1 cellular context compared by ENCODE assay signal in the genomic region with DNA sequence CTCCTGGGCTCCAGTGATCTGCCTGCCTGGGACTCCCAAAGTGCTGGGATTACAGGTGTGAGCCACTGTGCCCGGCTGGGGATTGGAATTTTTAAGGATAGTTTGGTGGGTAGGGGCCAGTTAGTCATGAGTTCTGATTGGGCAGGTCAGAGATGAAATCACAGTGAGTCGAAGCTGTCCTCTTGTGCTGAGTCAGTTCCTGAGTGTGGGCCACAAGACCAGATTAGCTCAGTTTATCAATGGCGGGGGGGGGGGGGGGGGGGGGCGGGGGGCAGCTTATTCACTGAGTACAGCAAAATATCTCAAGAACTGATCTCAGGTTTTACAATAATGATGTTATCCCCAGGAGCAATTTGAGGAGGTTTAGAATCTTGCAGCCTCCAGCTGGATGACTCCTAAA.
TF ChIP-seq lines count a peak whose summit lies in the region.

No MANE protein-coding gene starts in this region.

TF ChIP-seq in HepG2, 621 proteins besides CTCF, POLR2A, EP300 and RAD21 (continued from another document):
- TF ChIP-seq, protein P1, sequence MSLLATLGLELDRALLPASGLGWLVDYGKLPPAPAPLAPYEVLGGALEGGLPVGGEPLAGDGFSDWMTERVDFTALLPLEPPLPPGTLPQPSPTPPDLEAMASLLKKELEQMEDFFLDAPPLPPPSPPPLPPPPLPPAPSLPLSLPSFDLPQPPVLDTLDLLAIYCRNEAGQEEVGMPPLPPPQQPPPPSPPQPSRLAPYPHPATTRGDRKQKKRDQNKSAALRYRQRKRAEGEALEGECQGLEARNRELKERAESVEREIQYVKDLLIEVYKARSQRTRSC (CRISPR knock-in tag; IDR thresholded peaks at IDR 0.05; ENCODE audit: low read depth), result no peak
- no peak for TF ChIP-seq ZNF678 (CRISPR knock-in tag; IDR thresholded peaks at IDR 0.05)
- TF ChIP-seq, protein P2, sequence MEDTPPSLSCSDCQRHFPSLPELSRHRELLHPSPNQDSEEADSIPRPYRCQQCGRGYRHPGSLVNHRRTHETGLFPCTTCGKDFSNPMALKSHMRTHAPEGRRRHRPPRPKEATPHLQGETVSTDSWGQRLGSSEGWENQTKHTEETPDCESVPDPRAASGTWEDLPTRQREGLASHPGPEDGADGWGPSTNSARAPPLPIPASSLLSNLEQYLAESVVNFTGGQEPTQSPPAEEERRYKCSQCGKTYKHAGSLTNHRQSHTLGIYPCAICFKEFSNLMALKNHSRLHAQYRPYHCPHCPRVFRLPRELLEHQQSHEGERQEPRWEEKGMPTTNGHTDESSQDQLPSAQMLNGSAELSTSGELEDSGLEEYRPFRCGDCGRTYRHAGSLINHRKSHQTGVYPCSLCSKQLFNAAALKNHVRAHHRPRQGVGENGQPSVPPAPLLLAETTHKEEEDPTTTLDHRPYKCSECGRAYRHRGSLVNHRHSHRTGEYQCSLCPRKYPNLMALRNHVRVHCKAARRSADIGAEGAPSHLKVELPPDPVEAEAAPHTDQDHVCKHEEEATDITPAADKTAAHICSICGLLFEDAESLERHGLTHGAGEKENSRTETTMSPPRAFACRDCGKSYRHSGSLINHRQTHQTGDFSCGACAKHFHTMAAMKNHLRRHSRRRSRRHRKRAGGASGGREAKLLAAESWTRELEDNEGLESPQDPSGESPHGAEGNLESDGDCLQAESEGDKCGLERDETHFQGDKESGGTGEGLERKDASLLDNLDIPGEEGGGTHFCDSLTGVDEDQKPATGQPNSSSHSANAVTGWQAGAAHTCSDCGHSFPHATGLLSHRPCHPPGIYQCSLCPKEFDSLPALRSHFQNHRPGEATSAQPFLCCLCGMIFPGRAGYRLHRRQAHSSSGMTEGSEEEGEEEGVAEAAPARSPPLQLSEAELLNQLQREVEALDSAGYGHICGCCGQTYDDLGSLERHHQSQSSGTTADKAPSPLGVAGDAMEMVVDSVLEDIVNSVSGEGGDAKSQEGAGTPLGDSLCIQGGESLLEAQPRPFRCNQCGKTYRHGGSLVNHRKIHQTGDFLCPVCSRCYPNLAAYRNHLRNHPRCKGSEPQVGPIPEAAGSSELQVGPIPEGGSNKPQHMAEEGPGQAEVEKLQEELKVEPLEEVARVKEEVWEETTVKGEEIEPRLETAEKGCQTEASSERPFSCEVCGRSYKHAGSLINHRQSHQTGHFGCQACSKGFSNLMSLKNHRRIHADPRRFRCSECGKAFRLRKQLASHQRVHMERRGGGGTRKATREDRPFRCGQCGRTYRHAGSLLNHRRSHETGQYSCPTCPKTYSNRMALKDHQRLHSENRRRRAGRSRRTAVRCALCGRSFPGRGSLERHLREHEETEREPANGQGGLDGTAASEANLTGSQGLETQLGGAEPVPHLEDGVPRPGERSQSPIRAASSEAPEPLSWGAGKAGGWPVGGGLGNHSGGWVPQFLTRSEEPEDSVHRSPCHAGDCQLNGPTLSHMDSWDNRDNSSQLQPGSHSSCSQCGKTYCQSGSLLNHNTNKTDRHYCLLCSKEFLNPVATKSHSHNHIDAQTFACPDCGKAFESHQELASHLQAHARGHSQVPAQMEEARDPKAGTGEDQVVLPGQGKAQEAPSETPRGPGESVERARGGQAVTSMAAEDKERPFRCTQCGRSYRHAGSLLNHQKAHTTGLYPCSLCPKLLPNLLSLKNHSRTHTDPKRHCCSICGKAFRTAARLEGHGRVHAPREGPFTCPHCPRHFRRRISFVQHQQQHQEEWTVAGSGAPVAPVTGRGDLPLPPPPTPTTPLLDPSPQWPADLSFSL (CRISPR knock-in tag; IDR thresholded peaks at IDR 0.05), result no peak
- TF ChIP-seq ZNF629 (CRISPR knock-in tag; conservative IDR thresholded peaks at IDR 0.05), result no peak
- TF ChIP-seq PITX1 (CRISPR knock-in tag; IDR thresholded peaks at IDR 0.05), result no peak
- no peak for TF ChIP-seq HDAC2 (CRISPR knock-in tag; IDR thresholded peaks at IDR 0.05)
- TF ChIP-seq, protein P3, sequence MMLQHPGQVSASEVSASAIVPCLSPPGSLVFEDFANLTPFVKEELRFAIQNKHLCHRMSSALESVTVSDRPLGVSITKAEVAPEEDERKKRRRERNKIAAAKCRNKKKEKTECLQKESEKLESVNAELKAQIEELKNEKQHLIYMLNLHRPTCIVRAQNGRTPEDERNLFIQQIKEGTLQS (CRISPR knock-in tag; IDR thresholded peaks at IDR 0.05), result no peak
- TF ChIP-seq, protein P4, sequence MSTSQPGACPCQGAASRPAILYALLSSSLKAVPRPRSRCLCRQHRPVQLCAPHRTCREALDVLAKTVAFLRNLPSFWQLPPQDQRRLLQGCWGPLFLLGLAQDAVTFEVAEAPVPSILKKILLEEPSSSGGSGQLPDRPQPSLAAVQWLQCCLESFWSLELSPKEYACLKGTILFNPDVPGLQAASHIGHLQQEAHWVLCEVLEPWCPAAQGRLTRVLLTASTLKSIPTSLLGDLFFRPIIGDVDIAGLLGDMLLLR (CRISPR knock-in tag; IDR thresholded peaks at IDR 0.05), result no peak
- TF ChIP-seq HOXA3 (CRISPR knock-in tag; IDR thresholded peaks at IDR 0.05), result no peak
- TF ChIP-seq MBNL3 (CRISPR knock-in tag; conservative IDR thresholded peaks at IDR 0.05), result no peak
- no peak for TF ChIP-seq ZNF775 (CRISPR knock-in tag; IDR thresholded peaks at IDR 0.05; ENCODE audit: borderline replicate concordance)
- TF ChIP-seq ZNF737 (CRISPR knock-in tag; IDR thresholded peaks at IDR 0.05; ENCODE audit: borderline replicate concordance), result no peak
